1 cellular context compared by ENCODE assay signal in genomic region chr13:33717775-33718174, GRCh38.
TF ChIP-seq lines count a peak whose summit lies in the region.

No MANE protein-coding gene starts in this region.

TF ChIP-seq in K562, 482 proteins besides CTCF, POLR2A, EP300 and RAD21 (continued from another document):
- TF ChIP-seq TFAP4 (CRISPR knock-in tag; IDR thresholded peaks at IDR 0.05; ENCODE audit: borderline replicate concordance), result no peak
- no peak for TF ChIP-seq IRF9 (tag; IDR thresholded peaks at IDR 0.05)
- 0 out of 2 replicates have a peak, but pooled peaks have one; percentile 16 for TF ChIP-seq MAFG (tag; conservative IDR thresholded peaks at IDR 0.05)
- no peak for TF ChIP-seq POU5F1 (IDR thresholded peaks at IDR 0.05; ENCODE audit: borderline replicate concordance, low read depth, low read length, partially characterized antibody)
- TF ChIP-seq MYBL2 (IDR thresholded peaks at IDR 0.05; ENCODE audit: low read depth), result no peak
- no peak for TF ChIP-seq MYBL2 (CRISPR knock-in tag; IDR thresholded peaks at IDR 0.05; ENCODE audit: borderline replicate concordance)
- no peak for TF ChIP-seq ZNF324 (CRISPR knock-in tag; IDR thresholded peaks at IDR 0.05)
- no peak for TF ChIP-seq BDP1 (IDR thresholded peaks at IDR 0.05; ENCODE audit: insufficient read depth, insufficient read length)
- TF ChIP-seq ZNF436 (CRISPR knock-in tag; IDR thresholded peaks at IDR 0.05), result no peak
- 0 out of 2 replicates have a peak, but pooled peaks have one; percentile 20 for TF ChIP-seq NFE2 (IDR thresholded peaks at IDR 0.05; ENCODE audit: low read depth)
- TF ChIP-seq HOXB6 (CRISPR knock-in tag; IDR thresholded peaks at IDR 0.05; ENCODE audit: borderline replicate concordance), result no peak
- TF ChIP-seq HMGXB4 (CRISPR knock-in tag; IDR thresholded peaks at IDR 0.05), result no peak
TF ChIP-seq in K562: peak in this region for 3.
